ENCODE assay signal across 1 cellular context in genomic region chr17:57803026-57803425, GRCh38.
TF ChIP-seq lines count a peak whose summit lies in the region.

No MANE protein-coding gene starts in this region.

TF ChIP-seq in GM23338, 12 proteins besides CTCF, POLR2A, EP300 and RAD21 (continued from another document):
- TF ChIP-seq, protein P1, sequence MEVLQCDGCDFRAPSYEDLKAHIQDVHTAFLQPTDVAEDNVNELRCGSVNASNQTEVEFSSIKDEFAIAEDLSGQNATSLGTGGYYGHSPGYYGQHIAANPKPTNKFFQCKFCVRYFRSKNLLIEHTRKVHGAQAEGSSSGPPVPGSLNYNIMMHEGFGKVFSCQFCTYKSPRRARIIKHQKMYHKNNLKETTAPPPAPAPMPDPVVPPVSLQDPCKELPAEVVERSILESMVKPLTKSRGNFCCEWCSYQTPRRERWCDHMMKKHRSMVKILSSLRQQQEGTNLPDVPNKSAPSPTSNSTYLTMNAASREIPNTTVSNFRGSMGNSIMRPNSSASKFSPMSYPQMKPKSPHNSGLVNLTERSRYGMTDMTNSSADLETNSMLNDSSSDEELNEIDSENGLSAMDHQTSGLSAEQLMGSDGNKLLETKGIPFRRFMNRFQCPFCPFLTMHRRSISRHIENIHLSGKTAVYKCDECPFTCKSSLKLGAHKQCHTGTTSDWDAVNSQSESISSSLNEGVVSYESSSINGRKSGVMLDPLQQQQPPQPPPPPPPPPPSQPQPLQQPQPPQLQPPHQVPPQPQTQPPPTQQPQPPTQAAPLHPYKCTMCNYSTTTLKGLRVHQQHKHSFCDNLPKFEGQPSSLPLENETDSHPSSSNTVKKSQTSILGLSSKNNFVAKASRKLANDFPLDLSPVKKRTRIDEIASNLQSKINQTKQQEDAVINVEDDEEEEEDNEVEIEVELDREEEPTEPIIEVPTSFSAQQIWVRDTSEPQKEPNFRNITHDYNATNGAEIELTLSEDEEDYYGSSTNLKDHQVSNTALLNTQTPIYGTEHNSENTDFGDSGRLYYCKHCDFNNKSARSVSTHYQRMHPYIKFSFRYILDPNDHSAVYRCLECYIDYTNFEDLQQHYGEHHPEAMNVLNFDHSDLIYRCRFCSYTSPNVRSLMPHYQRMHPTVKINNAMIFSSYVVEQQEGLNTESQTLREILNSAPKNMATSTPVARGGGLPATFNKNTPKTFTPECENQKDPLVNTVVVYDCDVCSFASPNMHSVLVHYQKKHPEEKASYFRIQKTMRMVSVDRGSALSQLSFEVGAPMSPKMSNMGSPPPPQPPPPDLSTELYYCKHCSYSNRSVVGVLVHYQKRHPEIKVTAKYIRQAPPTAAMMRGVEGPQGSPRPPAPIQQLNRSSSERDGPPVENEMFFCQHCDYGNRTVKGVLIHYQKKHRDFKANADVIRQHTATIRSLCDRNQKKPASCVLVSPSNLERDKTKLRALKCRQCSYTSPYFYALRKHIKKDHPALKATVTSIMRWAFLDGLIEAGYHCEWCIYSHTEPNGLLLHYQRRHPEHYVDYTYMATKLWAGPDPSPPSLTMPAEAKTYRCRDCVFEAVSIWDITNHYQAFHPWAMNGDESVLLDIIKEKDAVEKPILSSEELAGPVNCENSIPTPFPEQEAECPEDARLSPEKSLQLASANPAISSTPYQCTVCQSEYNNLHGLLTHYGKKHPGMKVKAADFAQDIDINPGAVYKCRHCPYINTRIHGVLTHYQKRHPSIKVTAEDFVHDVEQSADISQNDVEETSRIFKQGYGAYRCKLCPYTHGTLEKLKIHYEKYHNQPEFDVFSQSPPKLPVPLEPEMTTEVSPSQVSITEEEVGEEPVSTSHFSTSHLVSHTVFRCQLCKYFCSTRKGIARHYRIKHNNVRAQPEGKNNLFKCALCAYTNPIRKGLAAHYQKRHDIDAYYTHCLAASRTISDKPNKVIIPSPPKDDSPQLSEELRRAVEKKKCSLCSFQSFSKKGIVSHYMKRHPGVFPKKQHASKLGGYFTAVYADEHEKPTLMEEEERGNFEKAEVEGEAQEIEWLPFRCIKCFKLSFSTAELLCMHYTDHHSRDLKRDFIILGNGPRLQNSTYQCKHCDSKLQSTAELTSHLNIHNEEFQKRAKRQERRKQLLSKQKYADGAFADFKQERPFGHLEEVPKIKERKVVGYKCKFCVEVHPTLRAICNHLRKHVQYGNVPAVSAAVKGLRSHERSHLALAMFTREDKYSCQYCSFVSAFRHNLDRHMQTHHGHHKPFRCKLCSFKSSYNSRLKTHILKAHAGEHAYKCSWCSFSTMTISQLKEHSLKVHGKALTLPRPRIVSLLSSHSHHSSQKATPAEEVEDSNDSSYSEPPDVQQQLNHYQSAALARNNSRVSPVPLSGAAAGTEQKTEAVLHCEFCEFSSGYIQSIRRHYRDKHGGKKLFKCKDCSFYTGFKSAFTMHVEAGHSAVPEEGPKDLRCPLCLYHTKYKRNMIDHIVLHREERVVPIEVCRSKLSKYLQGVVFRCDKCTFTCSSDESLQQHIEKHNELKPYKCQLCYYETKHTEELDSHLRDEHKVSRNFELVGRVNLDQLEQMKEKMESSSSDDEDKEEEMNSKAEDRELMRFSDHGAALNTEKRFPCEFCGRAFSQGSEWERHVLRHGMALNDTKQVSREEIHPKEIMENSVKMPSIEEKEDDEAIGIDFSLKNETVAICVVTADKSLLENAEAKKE (CRISPR knock-in tag; IDR thresholded peaks at IDR 0.05), result no peak
- TF ChIP-seq REST (IDR thresholded peaks at IDR 0.05; ENCODE audit: unreplicated experiment), result no peak
- TF ChIP-seq CREB1 (CRISPR knock-in tag; IDR thresholded peaks at IDR 0.05; ENCODE audit: low read depth), result no peak
- TF ChIP-seq EZH2phosphoT487 (IDR thresholded peaks at IDR 0.05; ENCODE audit: unreplicated experiment), result no peak
